Comparison of ENCODE assay signal across 11 cellular contexts in genomic region chr1:59674605-59675004, GRCh38.
A peak's percentile ranks its signal among the peaks of the same experiment; 100 is the strongest.
DNase-seq lines count a peak whose midpoint lies in the region; ATAC-seq and TF ChIP-seq lines count a peak whose summit lies in the region.
"Had no signal": no experiment of that assay in that cellular context is flagged by ENCODE, and none has a peak within 500 bp of the region (broad histone marks: within the 10 kb centered on the region; RNA-seq: fewer than 3 reads in every experiment).

No MANE protein-coding gene starts in this region.

- intact Hi-C loops in ascending aorta (cut with DNase I): loop anchor here (10.0 kb wide), 1 partner anchor 330 kb away; no protein-coding TSS in a partner anchor
- intact Hi-C loops in head of caudate nucleus (cut with DNase I): no loop called here

- peak; percentile 88 for DNase-seq in NCI-H2029 treated with DMSO at 0.1 percent for 48 hours (lab: John Stamatoyannopoulos, UW)
- no peak for DNase-seq in ascending aorta (ENCODE audit: low spot score in 2 of 2)
- no peak for DNase-seq in thoracic aorta (ENCODE audit: low spot score)
- no peak for DNase-seq in head of caudate nucleus
- DNase-seq in NCI-H146 (lab: John Stamatoyannopoulos, UW): no peak
- DNase-seq: Karpas-422 had no signal

- H3K4me3 ChIP-seq in ascending aorta (no peak overlapping the region), thoracic aorta (no peak overlapping the region)
- H3K4me3 ChIP-seq: cardiac muscle cell had no signal

- H3K27me3 ChIP-seq in ascending aorta (no peaks in the 10 kb centered on the region), layer of hippocampus (ENCODE audit: control insufficient read depth, insufficient read depth, low read length) (no peaks in the 10 kb centered on the region), thoracic aorta (replicated peaks; ENCODE audit: insufficient read depth) (no peaks in the 10 kb centered on the region)
- H3K27me3 ChIP-seq: cardiac muscle cell had no signal

- H3K27ac ChIP-seq in ascending aorta (peak overlapping the region; percentile 50 to 52), layer of hippocampus (ENCODE audit: low read depth, low read length) (peak overlapping the region; percentile 43), thoracic aorta (peak overlapping the region; percentile 56 to 60)
- H3K27ac ChIP-seq: cardiac muscle cell had no signal

- H3K4me1 ChIP-seq in ascending aorta (peaks cover 6% of the 10 kb centered on the region in 2 donors), thoracic aorta (ENCODE audit: control insufficient read depth in 1 of 2, low read depth in 2 of 2) (peaks cover 20 to 38% of the 10 kb centered on the region in 2 donors)

- ATAC-seq in thoracic aorta (ENCODE audit: insufficient number of reproducible peaks, low FRiP score, low read depth) (no peak), HG02623 (IDR thresholded peaks at IDR 0.05; ENCODE audit: unreplicated experiment) (no peak), HG02840 (IDR thresholded peaks at IDR 0.05; ENCODE audit: low FRiP score, unreplicated experiment) (no peak)
- ATAC-seq: HCT116 had no signal

- no peaks in the 10 kb centered on the region for H3K36me3 ChIP-seq in ascending aorta
- H3K36me3 ChIP-seq in thoracic aorta: no peaks in the 10 kb centered on the region
- H3K36me3 ChIP-seq: cardiac muscle cell had no signal

- H3K9me3 ChIP-seq in ascending aorta (no peaks in the 10 kb centered on the region), thoracic aorta (no peaks in the 10 kb centered on the region)

- no peak for TF ChIP-seq CTCF in ascending aorta (IDR thresholded peaks at IDR 0.05)
- no peak for TF ChIP-seq CTCF in thoracic aorta (IDR thresholded peaks at IDR 0.05)
